Comparison of ENCODE assay signal across 8 cellular contexts in the genomic region with DNA sequence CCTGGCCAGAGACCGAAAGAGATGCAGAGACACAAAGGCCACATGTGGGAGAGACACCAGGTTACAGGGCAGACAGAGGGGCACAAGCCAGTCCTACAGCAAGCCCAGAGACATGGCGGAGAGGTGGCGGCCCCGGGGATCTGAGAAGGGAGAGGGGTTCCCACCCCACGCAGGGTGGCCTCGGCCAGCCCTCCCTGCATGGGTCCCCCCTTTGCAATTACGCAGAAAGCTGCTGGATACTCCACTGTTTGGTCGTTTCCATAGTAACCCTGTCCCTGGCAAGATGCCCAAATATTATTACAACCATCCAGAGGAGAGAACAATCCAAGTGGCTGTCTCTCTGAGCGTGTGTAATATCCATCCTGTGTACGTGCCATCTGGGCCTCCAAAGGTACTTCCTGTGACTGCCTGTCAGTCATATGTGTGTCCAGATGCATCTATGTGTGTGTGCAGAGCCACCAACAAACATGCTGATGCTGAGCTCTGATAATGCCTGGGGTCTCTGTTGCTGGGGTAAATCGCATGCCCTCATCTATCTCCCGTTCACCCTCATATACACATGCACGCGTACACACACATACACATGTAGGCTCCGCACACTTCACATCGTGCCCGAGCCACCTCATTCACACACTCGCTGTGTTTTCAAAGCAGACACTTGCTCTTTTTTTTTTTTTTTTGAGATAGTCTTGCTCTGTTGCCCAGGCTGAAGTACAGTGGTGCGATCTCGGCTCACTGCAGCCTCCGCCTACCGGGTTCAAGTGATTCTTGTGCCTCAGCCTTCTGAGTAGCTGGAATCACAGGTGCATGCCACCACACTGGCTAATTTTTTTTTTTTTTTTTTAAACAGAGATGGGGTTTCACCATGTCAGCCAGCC. TPM values are rescaled to one million over a fixed set of nuclear protein-coding genes. Genes with fewer than 3 reads are reported as not detected.
DNase-seq lines count a peak whose midpoint lies in the region; ATAC-seq and TF ChIP-seq lines count a peak whose summit lies in the region.

No MANE protein-coding gene starts in this region.

- H3K9me3 ChIP-seq in AG04450 (ENCODE audit: control insufficient read depth, insufficient read depth, low read length) (peaks cover 1% of the 10 kb centered on the region; the same call in 1 of the 2 replicates), right cardiac atrium (ENCODE audit: control insufficient read depth, low read length) (no peaks in the 10 kb centered on the region), thoracic aorta (no peaks in the 10 kb centered on the region), MG63 (no peaks in the 10 kb centered on the region)

- CTCF ChIA-PET in AG04450 (lab: Charles Lee) = interaction anchor here (4.6 kb wide), 1 partner anchor 7 kb away, joined by 23 read pairs; no protein-coding TSS in a partner anchor

- intact Hi-C loops in right cardiac atrium (cut with DNase I) = loop anchor here in 1 of 4 donors (5.0 kb wide), 1 partner anchor 40 kb away; no protein-coding TSS in a partner anchor

- DNase-seq in AG04450 (ENCODE audit: low read depth, low spot score) (peak; percentile 37), MV-4-11 (lab: John Stamatoyannopoulos, UW) (peak; percentile 17), right cardiac atrium (peak; percentile 45 to 69 (median 67)), thoracic aorta (ENCODE audit: low spot score) (peak; percentile 54), MG63 (no peak)
- DNase-seq in stimulated activated CD8-positive, alpha-beta memory T cell treated with anti-CD3 and anti-CD28 coated beads, Interleukin-4, amount 100 ng/mL, for 48 hours = no peak

- ATAC-seq in right cardiac atrium (peak; percentile 58 to 62), thoracic aorta (ENCODE audit: insufficient number of reproducible peaks, low FRiP score, low read depth) (peak; percentile 58), GM21447 (IDR thresholded peaks at IDR 0.05; ENCODE audit: unreplicated experiment) (no peak)

- H3K4me1 ChIP-seq in right cardiac atrium (ENCODE audit: control insufficient read depth, insufficient read depth, low read length) (peaks cover 17% of the 10 kb centered on the region), thoracic aorta (ENCODE audit: control insufficient read depth in 1 of 2, low read depth in 2 of 2) (peaks cover 14 to 46% of the 10 kb centered on the region in 2 donors)

- TF ChIP-seq CTCF in AG04450 (IDR thresholded peaks at IDR 0.05; ENCODE audit: low read depth, low read length) (no peak), thoracic aorta (IDR thresholded peaks at IDR 0.05) (no peak)

- H3K4me3 ChIP-seq in AG04450 (ENCODE audit: low read depth, low read length) = no peak overlapping the region
- H3K4me3 ChIP-seq in right cardiac atrium (ENCODE audit: low read length) = no peak overlapping the region
- H3K4me3 ChIP-seq in thoracic aorta = peak overlapping the region; percentile 35
- H3K4me3 ChIP-seq in MG63 = no peak overlapping the region

- H3K36me3 ChIP-seq in thoracic aorta (peaks cover 24% of the 10 kb centered on the region), MG63 (peaks cover 37% of the 10 kb centered on the region)

- H3K27ac ChIP-seq in AG04450 (ENCODE audit: low read depth, low read length) (peak overlapping the region; percentile 47), adipose tissue (ENCODE audit: low read depth, low read length) (peak overlapping the region; percentile 56), right cardiac atrium (ENCODE audit: low read length) (peak overlapping the region; percentile 93), thoracic aorta (peak overlapping the region; percentile 73 to 86)

- POLR2A ChIA-PET in AG04450 (lab: Yijun Ruan, JAX) = interaction anchor here (0.5 kb wide), 1 partner anchor 124 kb away, joined by 3 read pairs; no protein-coding TSS in a partner anchor

- H3K27me3 ChIP-seq in AG04450 (ENCODE audit: control insufficient read depth, insufficient read depth, low read length) (no peaks in the 10 kb centered on the region), right cardiac atrium (ENCODE audit: control insufficient read depth, insufficient read depth) (no peaks in the 10 kb centered on the region), thoracic aorta (replicated peaks; ENCODE audit: insufficient read depth) (no peaks in the 10 kb centered on the region), MG63 (no peaks in the 10 kb centered on the region)

- 33 to 53% (median 50%) methylated on average over 22 of the region's 22 CpGs for WGBS in adipose tissue, 3 donors
- WGBS in right cardiac atrium = 28% methylated on average over 22 of the region's 22 CpGs

RNA-seq across cellular contexts. Expression of gene PCGF2, which starts 5.5 kb away (rescaled TPM):
- polyA plus RNA-seq in AG04450 (2011; rRNA removed) = 13.5 and 18.0 TPM in 2 replicates
- polyA minus RNA-seq in AG04450 (2011; rRNA and poly(A)+ RNA removed) = 19.4 and 29.5 TPM in 2 replicates
- 10 to 100 TPM; 10.9 to 61.1 (median 15.8) TPM for polyA plus RNA-seq in adipose tissue
- 10 to 100 TPM; 28.2 to 48.4 (median 34.7) TPM for total RNA-seq in right cardiac atrium
- 34.3 TPM for polyA plus RNA-seq in right cardiac atrium
- total RNA-seq in thoracic aorta = 10 to 100 TPM; 14.1 to 28.4 TPM
- total RNA-seq in MG63 (2014; rRNA removed; shearing (Covaris generic); ENCODE audit: low replicate concordance) = 3.3 and 3.4 TPM in 2 replicates

RNA-seq across cellular contexts. Expression of gene PSMB3, which starts 9.9 kb away (rescaled TPM):
- 234 and 276 TPM in 2 replicates for polyA plus RNA-seq in AG04450 (2011; rRNA removed)
- 220 and 283 TPM in 2 replicates for polyA minus RNA-seq in AG04450 (2011; rRNA and poly(A)+ RNA removed)
- polyA plus RNA-seq in adipose tissue = 100 to 1,000 TPM in 2 of 3 donors, 10 to 100 TPM in 1; 76.8 to 190 (median 184) TPM
- total RNA-seq in right cardiac atrium = 100 to 1,000 TPM; 134 to 167 (median 146) TPM
- 247 TPM for polyA plus RNA-seq in right cardiac atrium
- total RNA-seq in thoracic aorta = 100 to 1,000 TPM; 108 to 124 TPM
- 494 and 524 TPM in 2 replicates for total RNA-seq in MG63 (2014; rRNA removed; shearing (Covaris generic); ENCODE audit: low replicate concordance)

RNA-seq across cellular contexts. Expression of gene CISD3, which starts 12.5 kb away (rescaled TPM):
- polyA plus RNA-seq in AG04450 (2011; rRNA removed) (6.5 and 9.8 TPM in 2 replicates), adipose tissue (10 to 100 TPM; 44.3 to 57.4 (median 51.1) TPM), right cardiac atrium (78.1 TPM)
- 2.7 and 2.8 TPM in 2 replicates for polyA minus RNA-seq in AG04450 (2011; rRNA and poly(A)+ RNA removed)
- total RNA-seq in right cardiac atrium (10 to 100 TPM; 43.7 to 74.6 (median 67.9) TPM), thoracic aorta (1 to 10 TPM; 9.3 to 9.6 TPM)
- total RNA-seq in MG63 (2014; rRNA removed; shearing (Covaris generic); ENCODE audit: low replicate concordance) = 7.7 and 29.1 TPM in 2 replicates

RNA-seq across cellular contexts. Expression of gene MLLT6, which starts 37.6 kb away (rescaled TPM):
- polyA plus RNA-seq in AG04450 (2011; rRNA removed) (16.4 and 17.3 TPM in 2 replicates), adipose tissue (10 to 100 TPM; 38.6 to 96.0 (median 42.9) TPM), right cardiac atrium (81.2 TPM)
- 26.2 and 35.4 TPM in 2 replicates for polyA minus RNA-seq in AG04450 (2011; rRNA and poly(A)+ RNA removed)
- total RNA-seq in right cardiac atrium (100 to 1,000 TPM in 2 of 4 donors, 10 to 100 TPM in 2; 80.7 to 108 (median 94.2) TPM), thoracic aorta (100 to 1,000 TPM; 113 to 201 TPM)
- total RNA-seq in MG63 (2014; rRNA removed; shearing (Covaris generic); ENCODE audit: low replicate concordance) = 11.7 and 17.5 TPM in 2 replicates

RNA-seq across cellular contexts. Expression of gene PIP4K2B, which starts 56.7 kb away (rescaled TPM):
- 36.8 and 38.6 TPM in 2 replicates for polyA plus RNA-seq in AG04450 (2011; rRNA removed)
- polyA minus RNA-seq in AG04450 (2011; rRNA and poly(A)+ RNA removed) = 59.5 and 82.8 TPM in 2 replicates
- 10 to 100 TPM; 10.0 to 27.3 (median 18.8) TPM for polyA plus RNA-seq in adipose tissue
- total RNA-seq in right cardiac atrium = 10 to 100 TPM; 39.2 to 50.0 (median 46.2) TPM
- 28.2 TPM for polyA plus RNA-seq in right cardiac atrium
- total RNA-seq in thoracic aorta = 10 to 100 TPM; 56.9 to 82.0 TPM
- total RNA-seq in MG63 (2014; rRNA removed; shearing (Covaris generic); ENCODE audit: low replicate concordance) = 49.1 and 73.8 TPM in 2 replicates

Comparison
In these comparisons a context has a peak if more than half of its experiments do, and no peak if none do; other contexts are left out.
1. DNase-seq: peak in AG04450 (single experiment), MV-4-11 (single experiment), right cardiac atrium (3 of 3) and thoracic aorta (single experiment); none in MG63 (single experiment) and stimulated activated CD8-positive, alpha-beta memory T cell treated with anti-CD3 and anti-CD28 coated beads, Interleukin-4, amount 100 ng/mL, for 48 hours (single experiment).
2. Peak in every context shown above with its lines, with median percentiles within 50 percentile points of each other: H3K27ac ChIP-seq.